In genomic region chr22:49929553-49929979, GRCh38 we compare ENCODE assay signal across 8 cellular contexts. TPM values are rescaled to one million over a fixed set of nuclear protein-coding genes. Genes with fewer than 3 reads are reported as not detected.
DNase-seq lines count a peak whose midpoint lies in the region; ATAC-seq and TF ChIP-seq lines count a peak whose summit lies in the region.

No MANE protein-coding gene starts in this region.

- H3K27me3 ChIP-seq in right cardiac atrium (ENCODE audit: control insufficient read depth, insufficient read depth) = no peaks in the 10 kb centered on the region

- H3K27ac ChIP-seq in right cardiac atrium (ENCODE audit: low read length) = no peak overlapping the region

- H3K9me3 Mint-ChIP-seq in activated naive CD4-positive, alpha-beta T cell treated with anti-CD3 and anti-CD28 coated beads, Interleukin-2, amount 50 U/mL, for 24 hours = no peaks in the 10 kb centered on the region

- H3K4me1 ChIP-seq in right cardiac atrium (ENCODE audit: control insufficient read depth, insufficient read depth, low read length) = peaks cover 7% of the 10 kb centered on the region

- H3K4me1 Mint-ChIP-seq in activated naive CD4-positive, alpha-beta T cell treated with anti-CD3 and anti-CD28 coated beads, Interleukin-2, amount 50 U/mL, for 24 hours = peaks cover 52% of the 10 kb centered on the region

- intact Hi-C loops in right cardiac atrium (cut with DNase I) = loop anchor here in 3 of 4 donors (1.0 to 5.0 kb wide), 4 partner anchors 63 to 103 kb away; no protein-coding TSS in a partner anchor

- H3K4me3 ChIP-seq in right cardiac atrium (ENCODE audit: low read length) = no peak overlapping the region

- 2% methylated on average over 42 of the region's 42 CpGs for WGBS in right cardiac atrium

- no peak overlapping the region for H3K27ac Mint-ChIP-seq in activated naive CD4-positive, alpha-beta T cell treated with anti-CD3 and anti-CD28 coated beads, Interleukin-2, amount 50 U/mL, for 24 hours

- DNase-seq in D341Med (ENCODE audit: low spot score) (peak; percentile 97), right cardiac atrium (peak; percentile 58 to 86 (median 86)), NCI-H1092 treated with DMSO at 0.1 percent for 48 hours (lab: John Stamatoyannopoulos, UW) (no peak), GF-D8 (lab: John Stamatoyannopoulos, UW) (no peak)
- DNase-seq in stimulated activated CD4-positive, alpha-beta T cell treated with anti-CD3 and anti-CD28 coated beads, Interleukin-1b, Interleukin-23, amount 100 ng/mL, for 1 hour (ENCODE audit: low read depth in 2 of 2) = peak; percentile 65 to 77

- H3K36me3 Mint-ChIP-seq in activated naive CD4-positive, alpha-beta T cell treated with anti-CD3 and anti-CD28 coated beads, Interleukin-2, amount 50 U/mL, for 24 hours = peaks cover 7% of the 10 kb centered on the region

- no peaks in the 10 kb centered on the region for H3K27me3 Mint-ChIP-seq in activated naive CD4-positive, alpha-beta T cell treated with anti-CD3 and anti-CD28 coated beads, Interleukin-2, amount 50 U/mL, for 24 hours

- peak overlapping the region; percentile 47 for H3K4me3 Mint-ChIP-seq in activated naive CD4-positive, alpha-beta T cell treated with anti-CD3 and anti-CD28 coated beads, Interleukin-2, amount 50 U/mL, for 24 hours

- peak; percentile 44 for ATAC-seq in HG02588 (IDR thresholded peaks at IDR 0.05; ENCODE audit: unreplicated experiment)
- ATAC-seq in SK-N-SH treated with all-trans-retinoic acid at 6 μM for 48 hours = peak; percentile 87
- ATAC-seq in right cardiac atrium = peak; percentile 42 to 54

- H3K9me3 ChIP-seq in right cardiac atrium (ENCODE audit: control insufficient read depth, low read length) = no peaks in the 10 kb centered on the region

TF ChIP-seq in SK-N-SH treated with all-trans-retinoic acid at 6 μM for 48 hours, 23 proteins besides CTCF, POLR2A, EP300 and RAD21:
- TF ChIP-seq OSR1 (CRISPR knock-in tag; IDR thresholded peaks at IDR 0.05) (no peak), SNAI2 (CRISPR knock-in tag; IDR thresholded peaks at IDR 0.05) (peak; percentile 35; the same call in 1 of the 2 replicates)
TF ChIP-seq in SK-N-SH treated with all-trans-retinoic acid at 6 μM for 48 hours: peak in this region for 1.

RNA-seq across cellular contexts. Expression of gene CRELD2, which starts 11.1 kb away (rescaled TPM):
- total RNA-seq in right cardiac atrium = 10 to 100 TPM; 22.1 to 40.0 (median 26.8) TPM
- polyA plus RNA-seq in right cardiac atrium = 21.8 TPM

RNA-seq across cellular contexts. Expression of gene ALG12, which starts 11.3 kb away (rescaled TPM):
- total RNA-seq in right cardiac atrium = 10 to 100 TPM; 13.2 to 19.7 (median 17.4) TPM
- 13.0 TPM for polyA plus RNA-seq in right cardiac atrium

RNA-seq across cellular contexts. Expression of gene PIM3, which starts 31.0 kb away (rescaled TPM):
- total RNA-seq in right cardiac atrium = 10 to 100 TPM; 39.9 to 55.8 (median 49.9) TPM
- 39.0 TPM for polyA plus RNA-seq in right cardiac atrium

Comparison
In these comparisons a context has a peak if more than half of its experiments do, and no peak if none do; other contexts are left out.
1. DNase-seq: peak in D341Med (single experiment), right cardiac atrium (3 of 3) and stimulated activated CD4-positive, alpha-beta T cell treated with anti-CD3 and anti-CD28 coated beads, Interleukin-1b, Interleukin-23, amount 100 ng/mL, for 1 hour (2 of 2); none in NCI-H1092 treated with DMSO at 0.1 percent for 48 hours (single experiment) and GF-D8 (single experiment).
2. Peak in every context shown above with its lines, with median percentiles within 50 percentile points of each other: ATAC-seq.